Comparison of ENCODE assay signal across 8 cellular contexts in the genomic region with DNA sequence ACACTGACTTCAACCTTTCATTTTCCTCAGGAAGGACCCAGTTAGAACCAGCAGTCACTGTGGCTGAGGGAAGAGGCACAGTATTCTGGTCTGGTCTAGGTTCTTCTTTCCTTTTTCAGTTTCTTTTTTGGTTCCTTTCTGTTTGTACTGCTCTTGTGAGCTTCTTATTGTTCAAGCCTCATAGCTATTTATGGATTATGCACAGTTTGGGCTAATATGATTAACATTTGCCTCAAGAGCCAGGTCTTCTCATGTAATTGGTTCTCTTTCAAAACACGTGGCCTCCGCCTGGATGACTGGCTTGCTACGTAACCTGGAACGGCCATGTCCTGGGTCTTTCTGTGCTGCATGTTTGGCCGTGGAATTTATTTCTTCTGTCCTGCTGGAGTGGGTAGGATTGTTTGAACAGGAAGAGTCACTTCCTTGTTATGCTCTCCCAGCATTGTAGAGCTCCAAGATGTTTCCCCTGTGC. TPM values are rescaled to one million over a fixed set of nuclear protein-coding genes. Genes with fewer than 3 reads are reported as not detected.
DNase-seq lines count a peak whose midpoint lies in the region; ATAC-seq and TF ChIP-seq lines count a peak whose summit lies in the region.

No MANE protein-coding gene starts in this region.

- ATAC-seq in GM19463 (IDR thresholded peaks at IDR 0.05; ENCODE audit: unreplicated experiment) (peak; percentile 92), HG03469 (IDR thresholded peaks at IDR 0.05; ENCODE audit: unreplicated experiment) (peak; percentile 90), naive B cell (ENCODE audit: low read depth in 2 of 2) (peak; percentile 69 to 70)

- H3K27me3 Mint-ChIP-seq in naive B cell = no peaks in the 10 kb centered on the region

- TF ChIP-seq CTCF in choroid plexus epithelial cell (conservative IDR thresholded peaks at IDR 0.05; ENCODE audit: low read depth, low read length) = no peak

- H3K36me3 Mint-ChIP-seq in naive B cell = no peaks in the 10 kb centered on the region

- peak overlapping the region; percentile 39 for H3K4me3 ChIP-seq in choroid plexus epithelial cell (ENCODE audit: low read depth, low read length)

- no peaks in the 10 kb centered on the region for H3K9me3 Mint-ChIP-seq in naive B cell

- peaks cover 5 to 13% (median 8%) of the 10 kb centered on the region in 3 donors for H3K4me1 Mint-ChIP-seq in naive B cell

- H3K27ac Mint-ChIP-seq in naive B cell = peak overlapping the region in 5 of 6 donors; percentile 5 to 83 (median 71)

- DNase-seq in CD1c-positive myeloid dendritic cell (ENCODE audit: extremely low spot score) (peak; percentile 28), choroid plexus epithelial cell (ENCODE audit: low read depth) (peak; percentile 84), naive B cell (peak; percentile 2), cerebellar cortex (ENCODE audit: low spot score) (no peak), COLO829 (ENCODE audit: low spot score) (no peak), T1000 (lab: John Stamatoyannopoulos, UW) (no peak)

- H3K4me3 Mint-ChIP-seq in naive B cell = peak overlapping the region; percentile 13 to 53 (median 36)

RNA-seq across cellular contexts. Expression of gene RBMS3, which starts 43.3 kb away (rescaled TPM):
- polyA plus RNA-seq in naive B cell (ENCODE audit: low read depth in 6 of 6) = 1 to 10 TPM in 1 of 6 donors, under 1 TPM in 2, not detected in 3; 0.12 to 1.3 (median 0.45) TPM

Comparison
In these comparisons a context has a peak if more than half of its experiments do, and no peak if none do; other contexts are left out.
1. DNase-seq: peak in CD1c-positive myeloid dendritic cell (single experiment), choroid plexus epithelial cell (single experiment) and naive B cell (single experiment); none in cerebellar cortex (single experiment), COLO829 (single experiment) and T1000 (single experiment).
2. Peak in every context shown above with its lines, with median percentiles within 50 percentile points of each other: ATAC-seq.